ENCODE assay signal across 10 cellular contexts in the genomic region with DNA sequence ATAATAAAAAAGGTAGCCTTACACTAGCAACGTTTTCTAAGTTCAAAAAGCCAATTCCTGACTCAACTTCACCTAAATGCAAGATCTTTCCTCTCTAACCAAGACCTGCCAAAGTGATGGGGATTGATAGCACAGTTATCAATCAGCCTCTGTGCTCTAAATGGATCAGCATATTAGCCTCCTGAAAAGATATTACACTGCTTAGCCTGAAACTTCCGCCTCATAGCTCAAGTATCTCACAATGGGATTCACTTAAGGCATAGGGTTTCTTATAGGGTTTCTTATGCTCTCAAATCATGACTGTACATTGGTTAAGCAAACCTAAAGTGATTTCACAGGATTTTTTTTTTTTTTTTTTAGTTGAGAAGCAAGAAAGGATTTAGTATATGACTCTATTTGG. TPM values are rescaled to one million over a fixed set of nuclear protein-coding genes. Genes with fewer than 3 reads are reported as not detected.
DNase-seq lines count a peak whose midpoint lies in the region; ATAC-seq and TF ChIP-seq lines count a peak whose summit lies in the region.
"Had no signal": no experiment of that assay in that cellular context is flagged by ENCODE, and none has a peak within 500 bp of the region (broad histone marks: within the 10 kb centered on the region; RNA-seq: fewer than 3 reads in every experiment).

No MANE protein-coding gene starts in this region.

- H2AFZ ChIP-seq in PC-3 (ENCODE audit: low read length) = peak overlapping the region; percentile 66

- peak overlapping the region; percentile 87 for H3K27ac Mint-ChIP-seq in activated CD4-positive, alpha-beta T cell treated with anti-CD3 and anti-CD28 coated beads, Interleukin-2, amount 10 ng/mL, durations not matched to agents 24 days and 14 days

- no peaks in the 10 kb centered on the region for H3K9me2 ChIP-seq in PC-3 (replicated peaks; ENCODE audit: low read length)

- no peaks in the 10 kb centered on the region for H3K9me3 Mint-ChIP-seq in activated CD4-positive, alpha-beta T cell treated with anti-CD3 and anti-CD28 coated beads, Interleukin-2, amount 10 ng/mL, durations not matched to agents 24 days and 14 days

- TF ChIP-seq CTCF in PC-3 (conservative IDR thresholded peaks at IDR 0.05; ENCODE audit: low read depth, low read length) (no peak), fibroblast of pulmonary artery (IDR thresholded peaks at IDR 0.05; ENCODE audit: low read length, missing control alignments) (no peak)

- POLR2A ChIA-PET in PC-3 (lab: Charles Lee; ENCODE audit: unreplicated experiment) = no interaction called here

- H3K4me3 Mint-ChIP-seq in activated CD4-positive, alpha-beta T cell treated with anti-CD3 and anti-CD28 coated beads, Interleukin-2, amount 10 ng/mL, durations not matched to agents 24 days and 14 days = peak overlapping the region; percentile 92

- no peaks in the 10 kb centered on the region for H4K20me1 ChIP-seq in PC-3 (ENCODE audit: low read length)

- H3K79me2 ChIP-seq in PC-3 (ENCODE audit: low read length) = no peaks in the 10 kb centered on the region

- BruUV-seq in PC-3 (replicated peaks; lab: Mats Ljungman, UMichigan) = no TSS peak

- H3K4me1 ChIP-seq in PC-3 (ENCODE audit: insufficient read depth, low read length) (no peaks in the 10 kb centered on the region), subcutaneous abdominal adipose tissue (ENCODE audit: control insufficient read depth in 5 of 5, insufficient read depth in 5 of 5, low read length in 5 of 5) (peaks cover 0 to 16% (median 11%) of the 10 kb centered on the region in 5 donors)

- no peak for ATAC-seq in PC-3

- H3K36me3 Mint-ChIP-seq in activated CD4-positive, alpha-beta T cell treated with anti-CD3 and anti-CD28 coated beads, Interleukin-2, amount 10 ng/mL, durations not matched to agents 24 days and 14 days (ENCODE audit: low read depth) = peaks cover 4% of the 10 kb centered on the region

- H3K27ac ChIP-seq in PC-3 (ENCODE audit: low read length) (no peak overlapping the region), subcutaneous abdominal adipose tissue (ENCODE audit: low read depth, low read length) (no peak overlapping the region)

- H3F3A ChIP-seq in PC-3 (ENCODE audit: low read length, unreplicated experiment) = no peaks in the 10 kb centered on the region

- H3K9me3 ChIP-seq in PC-3 (ENCODE audit: low read length) (no peaks in the 10 kb centered on the region), subcutaneous abdominal adipose tissue (ENCODE audit: control insufficient read depth in 5 of 5, low read length in 5 of 5) (no peaks in the 10 kb centered on the region)
- H3K9me3 ChIP-seq: HAP-1 had no signal

- peaks cover 45% of the 10 kb centered on the region for H3K4me1 Mint-ChIP-seq in activated CD4-positive, alpha-beta T cell treated with anti-CD3 and anti-CD28 coated beads, Interleukin-2, amount 10 ng/mL, durations not matched to agents 24 days and 14 days

- H3K27me3 ChIP-seq in PC-3 (ENCODE audit: low read length) (no peaks in the 10 kb centered on the region), subcutaneous abdominal adipose tissue (ENCODE audit: control insufficient read depth in 5 of 5, insufficient read depth in 4 of 5, low read length in 5 of 5) (no peaks in the 10 kb centered on the region)

- peaks cover 6% of the 10 kb centered on the region for H3K27me3 Mint-ChIP-seq in activated CD4-positive, alpha-beta T cell treated with anti-CD3 and anti-CD28 coated beads, Interleukin-2, amount 10 ng/mL, durations not matched to agents 24 days and 14 days

- no peak overlapping the region for H3K9ac ChIP-seq in PC-3 (ENCODE audit: low read length)
- H3K9ac ChIP-seq in subcutaneous abdominal adipose tissue (ENCODE audit: low read length in 5 of 5) = peak overlapping the region in 1 of 5 donors; percentile 76

- intact Hi-C loops in activated CD4-positive, alpha-beta T cell treated with anti-CD3 and anti-CD28 coated beads, Interleukin-2, amount 10 ng/mL, durations not matched to agents 24 days and 14 days (cut with micrococcal nuclease) = loop anchor here (1.0 to 10.0 kb wide), 5 partner anchors 16 to 1124 kb away; partner anchors contain the start of genes DIPK2A and TRPC1
- intact Hi-C loops in PC-3 (cut with micrococcal nuclease) = loop anchor here (5.0 kb wide), 1 partner anchor 66 kb away; no protein-coding TSS in a partner anchor

- peak overlapping the region; percentile 63; the same call in 1 of the 2 replicates for H3K4me3 ChIP-seq in PC-3 (ENCODE audit: low read length)
- H3K4me3 ChIP-seq in fibroblast of pulmonary artery (replicated peaks; ENCODE audit: low read depth, low read length) = peak overlapping the region; percentile 73
- peak overlapping the region; percentile 76 to 99 (median 89) for H3K4me3 ChIP-seq in subcutaneous abdominal adipose tissue (ENCODE audit: low read depth in 1 of 5, low read length in 5 of 5)

- H3K36me3 ChIP-seq in PC-3 (ENCODE audit: low read depth, low read length) (no peaks in the 10 kb centered on the region), subcutaneous abdominal adipose tissue (ENCODE audit: control insufficient read depth in 5 of 5, insufficient read depth in 5 of 5, low read length in 5 of 5) (no peaks in the 10 kb centered on the region)
- H3K36me3 ChIP-seq: HAP-1 had no signal

- H3K4me2 ChIP-seq in PC-3 (ENCODE audit: low read length) = peak overlapping the region; percentile 74

- CTCF ChIA-PET in PC-3 (lab: Charles Lee) = no interaction called here

- no peak for DNase-seq in activated CD4-positive, alpha-beta T cell treated with anti-CD3 and anti-CD28 coated beads, Interleukin-2, amount 10 ng/mL, durations not matched to agents 24 days and 14 days
- DNase-seq in activated CD4-positive, alpha-beta T cell treated with anti-CD3 and anti-CD28 coated beads, Interleukin-2, amount 50 U/mL, for 48 hours = no peak
- DNase-seq in PC-3 (no peak), fibroblast of pulmonary artery (ENCODE audit: low read depth) (no peak), glomerular visceral epithelial cell (ENCODE audit: extremely low spot score) (no peak), NOMO-1 (lab: John Stamatoyannopoulos, UW; ENCODE audit: unreplicated experiment in 2 of 2) (no peak), SW 1271 (lab: John Stamatoyannopoulos, UW) (no peak)
- DNase-seq: NCI-H1930 had no signal

RNA-seq across cellular contexts. Expression of gene SLC9A9, which starts 0.4 kb away (rescaled TPM):
- total RNA-seq in activated CD4-positive, alpha-beta T cell treated with anti-CD3 and anti-CD28 coated beads, Interleukin-2, amount 10 ng/mL, durations not matched to agents 24 days and 14 days = 1.1 and 1.3 TPM in 2 replicates
- total RNA-seq in PC-3 (2014; rRNA removed) = 0.07 TPM in 1 of 2 replicates, not detected in the other
